ENCODE assay signal across 19 cellular contexts in genomic region chr2:63866009-63866709, GRCh38. TPM values are rescaled to one million over a fixed set of nuclear protein-coding genes. Genes with fewer than 3 reads are reported as not detected.
DNase-seq lines count a peak whose midpoint lies in the region; ATAC-seq, FAIRE-seq and TF ChIP-seq lines count a peak whose summit lies in the region.
"Had no signal": no experiment of that assay in that cellular context is flagged by ENCODE, and none has a peak within 500 bp of the region (broad histone marks: within the 10 kb centered on the region; RNA-seq: fewer than 3 reads in every experiment).

No MANE protein-coding gene starts in this region.

- ATAC-seq in CD4-positive, alpha-beta T cell (ENCODE audit: poor library complexity): no peak
- ATAC-seq in HG03565 (IDR thresholded peaks at IDR 0.05; ENCODE audit: unreplicated experiment): peak; percentile 65
- ATAC-seq in HG03135 (IDR thresholded peaks at IDR 0.05; ENCODE audit: unreplicated experiment): no peak
- no peak for ATAC-seq in GM19463 (IDR thresholded peaks at IDR 0.05; ENCODE audit: unreplicated experiment)
- ATAC-seq: HCT116 had no signal

- no peaks in the 10 kb centered on the region for H3K27me3 Mint-ChIP-seq in CD4-positive, alpha-beta T cell

- H3K27ac ChIP-seq in CD4-positive, alpha-beta T cell (ENCODE audit: low read depth, low read length): no peak overlapping the region
- H3K27ac ChIP-seq in caudate nucleus (ENCODE audit: low read depth, low read length): no peak overlapping the region
- H3K27ac ChIP-seq: SJCRH30 had no signal

- peak; percentile 35 for FAIRE-seq in GM18507 (lab: Jason Lieb, UNC)
- FAIRE-seq: HepG2 had no signal

- H3K4me3 Mint-ChIP-seq in CD4-positive, alpha-beta T cell: no peak overlapping the region
- H3K4me3 Mint-ChIP-seq: mesothelial cell of epicardium had no signal

- peak overlapping the region; percentile 63 for H3K27ac Mint-ChIP-seq in CD4-positive, alpha-beta T cell
- H3K27ac Mint-ChIP-seq: mesothelial cell of epicardium had no signal

- intact Hi-C loops in CD4-positive, alpha-beta T cell (cut with DNase I, micrococcal nuclease): no loop called here

- peaks cover 67% of the 10 kb centered on the region for H3K36me3 Mint-ChIP-seq in CD4-positive, alpha-beta T cell (ENCODE audit: low read depth)

- H3K4me1 Mint-ChIP-seq in CD4-positive, alpha-beta T cell (ENCODE audit: low read depth): peaks cover 29% of the 10 kb centered on the region

- H3K9me3 ChIP-seq in CD4-positive, alpha-beta T cell (ENCODE audit: control insufficient read depth, low read length): no peaks in the 10 kb centered on the region
- H3K9me3 ChIP-seq: SJCRH30 had no signal

- no peaks in the 10 kb centered on the region for H3K9me3 Mint-ChIP-seq in CD4-positive, alpha-beta T cell
- H3K9me3 Mint-ChIP-seq: mesothelial cell of epicardium had no signal

- H3K27me3 ChIP-seq in CD4-positive, alpha-beta T cell (ENCODE audit: control insufficient read depth, insufficient read depth, low read length): no peaks in the 10 kb centered on the region
- H3K27me3 ChIP-seq: SJCRH30 had no signal

- POLR2A ChIA-PET in CD4-positive, alpha-beta T cell (lab: Charles Lee): interaction anchor here (0.7 to 2.5 kb wide), 5 partner anchors 9 to 278 kb away, joined by 3 to 16 read pairs (median 5); partner anchors contain the start of genes MDH1, UGP2 and WDPCP

- TF ChIP-seq CTCF in CD4-positive, alpha-beta T cell (IDR thresholded peaks at IDR 0.05): no peak

- CTCF ChIA-PET in CD4-positive, alpha-beta T cell (lab: Charles Lee): interaction anchor here (0.7 to 1.3 kb wide), 2 partner anchors 26 to 321 kb away, joined by 3 read pairs; no protein-coding TSS in a partner anchor

- no peak for DNase-seq in CD4-positive, alpha-beta T cell
- DNase-seq in GM18507 (ENCODE audit: extremely low spot score, insufficient read length, low read depth): no peak
- peak; percentile 19 for DNase-seq in hepatic stellate cell (ENCODE audit: low spot score)
- DNase-seq in caudate nucleus (lab: John Stamatoyannopoulos, UW): no peak
- DNase-seq in A172 (ENCODE audit: low spot score): no peak
- DNase-seq: activated CD4-positive, CD25-positive, alpha-beta regulatory T cell treated with anti-CD3 and anti-CD28 coated beads, Interleukin-2, amount 50 U/mL, for 72 hours; activated effector memory CD4-positive, alpha-beta T cell treated with anti-CD3 and anti-CD28 coated beads, Interleukin-2, amount 50 U/mL, for 16 hours; C1 segment of cervical spinal cord; erythroblast; NCI-H187; SJCRH30; stimulated activated CD4-positive, alpha-beta T cell treated with anti-CD3 and anti-CD28 coated beads, Interleukin-4, amount 100 ng/mL, for 24 hours; stimulated activated naive CD4-positive, alpha-beta T cell had no signal

RNA-seq across cellular contexts. Expression of gene UGP2, which starts 24.5 kb away (rescaled TPM):
- total RNA-seq in CD4-positive, alpha-beta T cell: 10 to 100 TPM; 47.1 to 53.2 TPM
- 73.1 and 77.4 TPM in 2 replicates for total RNA-seq in A172 (2014; rRNA removed; shearing (Covaris generic))
